In the genomic region with DNA sequence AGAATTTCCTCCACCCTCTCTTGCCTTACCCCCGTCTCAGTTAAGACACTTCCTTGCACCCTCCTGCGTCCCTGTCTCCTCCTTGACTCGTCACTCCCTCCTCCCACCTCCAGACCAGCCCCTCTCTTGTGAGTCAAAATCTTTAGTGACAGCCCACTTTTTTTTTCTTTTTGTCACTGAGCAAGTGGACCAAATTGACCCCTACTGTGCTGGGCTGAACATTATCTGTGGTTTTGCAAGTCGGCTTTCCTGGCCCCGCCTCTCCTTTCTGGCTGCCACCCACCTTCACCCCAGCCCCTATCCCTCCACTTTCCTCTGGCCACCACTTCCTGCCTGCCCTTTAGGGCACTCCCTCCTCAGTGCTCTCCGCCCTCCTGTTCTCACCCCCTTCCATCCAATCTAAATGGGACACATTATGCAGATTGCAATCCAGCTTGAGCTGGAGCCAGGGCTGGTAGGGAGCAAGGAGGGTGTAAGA, we compare ENCODE assay signal across 15 cellular contexts. TPM values are rescaled to one million over a fixed set of nuclear protein-coding genes. Genes with fewer than 3 reads are reported as not detected.
DNase-seq lines count a peak whose midpoint lies in the region; ATAC-seq, FAIRE-seq and TF ChIP-seq lines count a peak whose summit lies in the region.
"Had no signal": no experiment of that assay in that cellular context is flagged by ENCODE, and none has a peak within 500 bp of the region (broad histone marks: within the 10 kb centered on the region; RNA-seq: fewer than 3 reads in every experiment).

TSS of gene APLNR (minus strand) at position 47 of the 478 bp plus-strand sequence. CDS start 246 bp downstream, outside the sequence.

- H3K27ac ChIP-seq in liver (ENCODE audit: low read depth in 1 of 2, low read length in 2 of 2) (peak within 1 kb of the TSS in 1 of 2 donors; percentile 14), HepG2 (ENCODE audit: extremely low read length, insufficient read depth, low read length) (no peak within 1 kb of the TSS), dorsolateral prefrontal cortex (no peak within 1 kb of the TSS), lung (ENCODE audit: low read depth in 1 of 2, low read length in 1 of 2) (peak within 1 kb of the TSS; percentile 24 to 54), suprapubic skin (no peak within 1 kb of the TSS)
- H3K27ac ChIP-seq: vagina had no signal

- no peaks in the 10 kb centered on the region for H3K36me3 ChIP-seq in liver (ENCODE audit: control insufficient read depth in 4 of 4, insufficient read depth in 3 of 4, low read depth in 1 of 4, low read length in 3 of 4)
- H3K36me3 ChIP-seq in HepG2 (replicated peaks in 1 of 2; ENCODE audit: control insufficient read depth in 1 of 2, insufficient read depth in 2 of 2, low read length in 2 of 2): no peaks in the 10 kb centered on the region
- no peaks in the 10 kb centered on the region for H3K36me3 ChIP-seq in lung (ENCODE audit: control insufficient read depth in 2 of 2, insufficient read depth in 2 of 2, low read length in 2 of 2)
- no peaks in the 10 kb centered on the region for H3K36me3 ChIP-seq in suprapubic skin
- H3K36me3 ChIP-seq: vagina had no signal

- H3K27me3 ChIP-seq in liver (ENCODE audit: control insufficient read depth in 4 of 4, insufficient read depth in 4 of 4, low read length in 3 of 4): peaks cover 0 to 2% (median under 1%) of the 10 kb centered on the region in 4 donors
- H3K27me3 ChIP-seq in HepG2 (ENCODE audit: control insufficient read depth in 1 of 2, insufficient read depth in 2 of 2, low read length in 2 of 2): peaks cover 0 to 5% of the 10 kb centered on the region in 2 experiments; a peak in 1 of 5 replicates
- H3K27me3 ChIP-seq in dorsolateral prefrontal cortex: peaks cover 0 to 40% (median 7%) of the 10 kb centered on the region in 45 donors
- H3K27me3 ChIP-seq in lung (ENCODE audit: control insufficient read depth, insufficient read depth): no peaks in the 10 kb centered on the region
- peaks cover 34% of the 10 kb centered on the region for H3K27me3 ChIP-seq in suprapubic skin
- H3K27me3 ChIP-seq: vagina had no signal

- no TSS peak for BruUV-seq in HepG2 (replicated peaks; lab: Mats Ljungman, UMichigan)

- DNase-seq in HepG2 (ENCODE audit: low spot score): no peak
- DNase-seq in dorsolateral prefrontal cortex: no peak
- no peak for DNase-seq in lung (ENCODE audit: low spot score)
- no peak for DNase-seq in suprapubic skin (ENCODE audit: low spot score in 2 of 2)
- no peak for DNase-seq in globus pallidus (ENCODE audit: low spot score)
- DNase-seq in cerebellum (ENCODE audit: low spot score): no peak
- no peak for DNase-seq in ACHN
- DNase-seq: DMS79; GOT3; MV-4-11; NCI-H446 treated with DMSO at 0.1 percent for 48 hours; stimulated activated CD4-positive, alpha-beta T cell treated with anti-CD3 and anti-CD28 coated beads, Interleukin-1b, Interleukin-23, amount 100 ng/mL, for 48 hours had no signal

- no peak for TF ChIP-seq POLR2A in HepG2 (IDR thresholded peaks at IDR 0.05; ENCODE audit: insufficient read depth in 1 of 2, low read depth in 2 of 2, low read length in 2 of 2)
- no peak for TF ChIP-seq POLR2A in suprapubic skin (IDR thresholded peaks at IDR 0.05)

- intact Hi-C loops in HepG2 (cut with micrococcal nuclease; ENCODE audit: unreplicated experiment): no loop called here
- intact Hi-C loops in dorsolateral prefrontal cortex (cut with DNase I): no loop called here

- POLR2A ChIA-PET in HepG2 (lab: Yijun Ruan, JAX): no interaction called here

- peak within 1 kb of the TSS in 2 of 3 donors; percentile 10 to 43 for H3K4me3 ChIP-seq in liver (ENCODE audit: low read depth in 1 of 3, low read length in 3 of 3)
- H3K4me3 ChIP-seq in HepG2 (replicated peaks in 1 of 3; ENCODE audit: insufficient read depth in 1 of 3, low read depth in 2 of 3, low read length in 3 of 3): no peak within 1 kb of the TSS
- peak within 1 kb of the TSS in 33 of 59 donors; percentile 8 to 50 (median 22) for H3K4me3 ChIP-seq in dorsolateral prefrontal cortex
- no peak within 1 kb of the TSS for H3K4me3 ChIP-seq in lung
- H3K4me3 ChIP-seq in suprapubic skin: peak within 1 kb of the TSS; percentile 19
- H3K4me3 ChIP-seq: vagina had no signal

- TF ChIP-seq EP300 in HepG2 (IDR thresholded peaks at IDR 0.05; ENCODE audit: low read depth in 2 of 2, low read length in 2 of 2): no peak
- TF ChIP-seq EP300 in HepG2 (CRISPR knock-in tag; IDR thresholded peaks at IDR 0.05; ENCODE audit: borderline replicate concordance): no peak
- TF ChIP-seq EP300 in suprapubic skin (IDR thresholded peaks at IDR 0.05): no peak

- CTCF ChIA-PET in HepG2 (lab: Yijun Ruan, JAX; ENCODE audit: low intra/inter-chr PET ratio, low total read pairs): no interaction called here

- in situ Hi-C loops in HepG2 (cut with HindIII; ENCODE audit: extremely low pct_ligation_motif_present, low pct_unique_long_range_greater_than_20kb) (no loop called here), ACHN (cut with HindIII; ENCODE audit: low pct_ligation_motif_present, low pct_unique_long_range_greater_than_20kb, low sequenced_read_pairs) (no loop called here)

- TF ChIP-seq CTCF in liver (IDR thresholded peaks at IDR 0.05; ENCODE audit: low read depth, low read length, missing input control) (no peak), HepG2 (CRISPR knock-in tag; IDR thresholded peaks at IDR 0.05) (no peak), dorsolateral prefrontal cortex (IDR thresholded peaks at IDR 0.05 in 54 of 56, conservative IDR thresholded peaks at IDR 0.05 in 2 of 56; ENCODE audit: low read depth in 1 of 56, partially characterized antibody in 56 of 56) (no peak), lung (IDR thresholded peaks at IDR 0.05; ENCODE audit: control extremely low read depth, extremely low read depth) (no peak), suprapubic skin (IDR thresholded peaks at IDR 0.05) (no peak)

- H3K9ac ChIP-seq in liver (ENCODE audit: low read depth in 1 of 2, low read length in 2 of 2): no peak within 1 kb of the TSS
- no peak within 1 kb of the TSS for H3K9ac ChIP-seq in HepG2 (ENCODE audit: insufficient read depth, low read depth, low read length)

- no peak within 1 kb of the TSS for H3K4me2 ChIP-seq in HepG2 (ENCODE audit: low read depth, low read length)

- H4K20me1 ChIP-seq in HepG2 (ENCODE audit: insufficient read depth, low read length): no peaks in the 10 kb centered on the region

- H3K4me1 ChIP-seq in liver (ENCODE audit: control insufficient read depth in 4 of 4, insufficient read depth in 4 of 4, low read length in 3 of 4): peaks cover 9 to 36% (median 27%) of the 10 kb centered on the region in 4 donors
- H3K4me1 ChIP-seq in HepG2 (ENCODE audit: insufficient read depth, low read length): no peaks in the 10 kb centered on the region
- peaks cover 0 to 17% of the 10 kb centered on the region in 2 donors for H3K4me1 ChIP-seq in lung (ENCODE audit: control insufficient read depth in 2 of 2, insufficient read depth in 2 of 2, low read length in 2 of 2)
- H3K4me1 ChIP-seq in suprapubic skin: peaks cover 5% of the 10 kb centered on the region
- H3K4me1 ChIP-seq: vagina had no signal

- H3K79me2 ChIP-seq in HepG2 (ENCODE audit: insufficient read depth, low read length): no peaks in the 10 kb centered on the region

- FAIRE-seq in HepG2 (lab: Jason Lieb, UNC): no peak
- FAIRE-seq: islet of Langerhans had no signal

- H3K9me3 ChIP-seq in liver (ENCODE audit: control insufficient read depth in 4 of 4, low read length in 3 of 4) (no peaks in the 10 kb centered on the region), HepG2 (ENCODE audit: low read length) (no peaks in the 10 kb centered on the region), lung (ENCODE audit: control insufficient read depth in 2 of 2, insufficient read depth in 1 of 2, low read length in 1 of 2) (no peaks in the 10 kb centered on the region), suprapubic skin (no peaks in the 10 kb centered on the region)
- H3K9me3 ChIP-seq: vagina had no signal

- H2AFZ ChIP-seq in HepG2 (ENCODE audit: low read length): no peak within 1 kb of the TSS

- TF ChIP-seq RAD21 in liver (IDR thresholded peaks at IDR 0.05) (no peak), HepG2 (CRISPR knock-in tag; IDR thresholded peaks at IDR 0.05) (no peak)

- whole genome bisulfite sequencing in liver: 63% methylated on average over 6 of the region's 6 CpGs
- WGBS in HepG2 (ENCODE audit: low lambda C conversion rate): 6% methylated on average over 6 of the region's 6 CpGs
- 9 to 24% methylated on average over 6 of the region's 6 CpGs for WGBS in lung, 2 donors
- WGBS in suprapubic skin: 36% methylated on average over 6 of the region's 6 CpGs

- no peak for ATAC-seq in HepG2
- no peak for ATAC-seq in lung (ENCODE audit: insufficient read depth, low FRiP score)

RNA-seq across cellular contexts. Expression of gene APLNR, which starts in this region (rescaled TPM):
- total RNA-seq in liver (10 to 100 TPM in 1 of 2 donors, 1 to 10 TPM in 1; 3.2 to 39.4 TPM), HepG2 (2016; rRNA removed; fragmentation: Illumina TruSeq; extraction: Trizol) (not detected in 2 replicates), dorsolateral prefrontal cortex (100 to 1,000 TPM in 15 of 120 experiments, 10 to 100 TPM in 101, 1 to 10 TPM in 4; 5.6 to 161 (median 44.4) TPM), lung (10 to 100 TPM in 1 of 2 donors, 1 to 10 TPM in 1; 8.6 to 93.8 TPM), suprapubic skin (1 to 10 TPM in 2 of 4 donors, under 1 TPM in 2; 0.42 to 2.2 (median 1.2) TPM), cerebellum (8.6 TPM)
- polyA plus RNA-seq in liver (1 to 10 TPM; 3.4 to 4.5 TPM), HepG2 (2011; rRNA removed) (not detected in 2 replicates), lung (1 to 10 TPM in 1 of 2 donors, under 1 TPM in 1; 0.39 to 1.3 TPM)
- total RNA-seq in HepG2 (2016; cell fraction: cytosol; rRNA removed; fragmentation: Illumina TruSeq; extraction: Trizol; ENCODE audit: low read depth): not detected in 2 replicates
- total RNA-seq in HepG2 (2016; cell fraction: insoluble cytoplasmic fraction; rRNA removed; fragmentation: Illumina TruSeq; extraction: Trizol): not detected in 2 replicates
- total RNA-seq in HepG2 (2016; cell fraction: membrane; rRNA removed; fragmentation: Illumina TruSeq; extraction: Trizol): not detected in 2 replicates
- total RNA-seq in HepG2 (2016; cell fraction: nucleus; rRNA removed; fragmentation: Illumina TruSeq; extraction: Trizol): not detected in 2 replicates
- not detected in 2 replicates for polyA plus RNA-seq in HepG2 (2011; cell fraction: cytosol; rRNA removed)
- polyA plus RNA-seq in HepG2 (2011; cell fraction: nucleus; rRNA removed): not detected in 2 replicates
- polyA plus RNA-seq in HepG2 (2012): not detected in 2 replicates
- polyA plus RNA-seq in HepG2 (2016; cell fraction: cytosol; fragmentation: Illumina TruSeq; extraction: Trizol; ENCODE audit: low read depth): not detected in 2 replicates
- not detected in 2 replicates for polyA plus RNA-seq in HepG2 (2016; cell fraction: insoluble cytoplasmic fraction; fragmentation: Illumina TruSeq; extraction: Trizol; ENCODE audit: low read depth)
- polyA plus RNA-seq in HepG2 (2016; cell fraction: membrane; fragmentation: Illumina TruSeq; extraction: Trizol; ENCODE audit: low read depth): not detected in 2 replicates
- polyA plus RNA-seq in HepG2 (2016; cell fraction: nucleus; fragmentation: Illumina TruSeq; extraction: Trizol; ENCODE audit: insufficient read depth, low read depth): not detected in 2 replicates
- 0.05 TPM in 1 of 2 replicates, not detected in the other for polyA minus RNA-seq in HepG2 (2011; rRNA and poly(A)+ RNA removed; ENCODE audit: low replicate concordance)
- polyA minus RNA-seq in HepG2 (2011; cell fraction: cytosol; rRNA and poly(A)+ RNA removed): not detected in 2 replicates
- polyA minus RNA-seq in HepG2 (2011; cell fraction: nucleus; rRNA and poly(A)+ RNA removed): not detected in 2 replicates

Comparison
In these comparisons a context has a peak if more than half of its experiments do, and no peak if none do; other contexts are left out.
1. H3K4me3 ChIP-seq: peak in liver (2 of 3), dorsolateral prefrontal cortex (33 of 59) and suprapubic skin (single experiment); none in HepG2 (0 of 3) and lung (single experiment).
2. H3K27ac ChIP-seq: peak in lung (2 of 2); none in HepG2 (single experiment), dorsolateral prefrontal cortex (0 of 59) and suprapubic skin (single experiment).